In the genomic region with DNA sequence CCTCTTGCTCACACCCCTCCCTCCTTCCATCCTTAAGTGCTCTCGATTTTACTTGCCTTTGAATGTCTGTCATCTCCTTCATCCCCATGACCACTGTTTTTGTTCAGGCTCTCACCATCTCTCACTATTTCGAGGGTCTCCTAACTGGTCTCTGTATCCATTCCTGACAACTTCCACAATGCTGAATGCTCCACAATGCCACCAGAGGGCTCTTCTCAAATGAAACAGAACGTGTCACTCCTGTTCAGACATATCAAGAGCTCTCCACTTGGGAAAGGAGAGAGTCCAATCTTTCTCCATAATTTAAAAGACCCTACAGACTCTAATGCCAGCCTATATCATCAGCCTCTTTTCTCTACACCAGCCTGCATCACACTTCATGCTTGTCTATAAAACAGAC, we compare ENCODE assay signal across 10 cellular contexts. TPM values are rescaled to one million over a fixed set of nuclear protein-coding genes. Genes with fewer than 3 reads are reported as not detected.
DNase-seq lines count a peak whose midpoint lies in the region; ATAC-seq and TF ChIP-seq lines count a peak whose summit lies in the region.
"Had no signal": no experiment of that assay in that cellular context is flagged by ENCODE, and none has a peak within 500 bp of the region (broad histone marks: within the 10 kb centered on the region; RNA-seq: fewer than 3 reads in every experiment).

No MANE protein-coding gene starts in this region.

- no peak overlapping the region for H2AFZ ChIP-seq in OCI-LY1 (ENCODE audit: low read length)

- intact Hi-C loops in testis (cut with DNase I; ENCODE audit: low total_unique reads), result no loop called here

- H3F3A ChIP-seq in OCI-LY1 (ENCODE audit: insufficient read depth, low read length), result no peaks in the 10 kb centered on the region

- H3K27ac Mint-ChIP-seq in activated T-cell treated with anti-CD3 and anti-CD28 coated beads, Interleukin-2, amount 50 U/mL, for 72 hours, result no peak overlapping the region

- WGBS in testis, 2 donors, result 61 to 65% methylated on average over 3 of the region's 3 CpGs

- no peak overlapping the region for H3K9ac ChIP-seq in OCI-LY1 (ENCODE audit: low read length)

- no peaks in the 10 kb centered on the region for H3K36me3 Mint-ChIP-seq in activated T-cell treated with anti-CD3 and anti-CD28 coated beads, Interleukin-2, amount 50 U/mL, for 72 hours (ENCODE audit: insufficient read depth in 2 of 2)

- H3K9me2 ChIP-seq in OCI-LY1 (ENCODE audit: low read depth, low read length), result no peaks in the 10 kb centered on the region

- no peak for TF ChIP-seq POLR2A in testis (IDR thresholded peaks at IDR 0.05)

- DNase-seq in NCI-H748 (lab: John Stamatoyannopoulos, UW; ENCODE audit: unreplicated experiment), result peak; percentile 34
- DNase-seq in NCI-H748 treated with DMSO at 0.1 percent for 48 hours (lab: John Stamatoyannopoulos, UW), result no peak
- DNase-seq in fibroblast of pulmonary artery (ENCODE audit: low read depth), result peak; percentile 54
- peak; percentile 51 for DNase-seq in testis
- DNase-seq in activated T-cell treated with anti-CD3 and anti-CD28 coated beads, Interleukin-2, amount 50 U/mL, for 72 hours, result no peak
- DNase-seq in activated CD8-positive, alpha-beta memory T cell treated with anti-CD3 and anti-CD28 coated beads for 24 hours, result no peak
- DNase-seq: activated T-cell treated with anti-CD3 and anti-CD28 coated beads, Interleukin-2, amount 50 U/mL, for 1 hour had no signal

- H3K9me3 ChIP-seq in OCI-LY1 (ENCODE audit: low read length) (no peaks in the 10 kb centered on the region), testis (no peaks in the 10 kb centered on the region)

- no peak overlapping the region for H3K4me3 Mint-ChIP-seq in activated T-cell treated with anti-CD3 and anti-CD28 coated beads, Interleukin-2, amount 50 U/mL, for 72 hours

- TF ChIP-seq CTCF in OCI-LY1 (IDR thresholded peaks at IDR 0.05; ENCODE audit: low read length) (peak; percentile 50), fibroblast of pulmonary artery (IDR thresholded peaks at IDR 0.05; ENCODE audit: low read length, missing control alignments) (peak; percentile 71), testis (IDR thresholded peaks at IDR 0.05) (peak in 2 of 3 experiments; percentile 28 to 31)

- H3K4me1 Mint-ChIP-seq in activated T-cell treated with anti-CD3 and anti-CD28 coated beads, Interleukin-2, amount 50 U/mL, for 72 hours (ENCODE audit: low read depth), result no peaks in the 10 kb centered on the region

- no peak overlapping the region for H3K4me2 ChIP-seq in OCI-LY1 (ENCODE audit: low read length)

- H4K20me1 ChIP-seq in OCI-LY1 (ENCODE audit: insufficient read depth, low read length), result no peaks in the 10 kb centered on the region

- H3K36me3 ChIP-seq in OCI-LY1 (ENCODE audit: insufficient read depth, low read length), result no peaks in the 10 kb centered on the region
- H3K36me3 ChIP-seq in testis (ENCODE audit: low read depth, missing control alignments), result no peaks in the 10 kb centered on the region

- ATAC-seq in activated T-cell treated with anti-CD3 and anti-CD28 coated beads, Interleukin-2, amount 50 U/mL, for 72 hours (replicated peaks in 1 of 2), result no peak
- no peak for ATAC-seq in HG03520 (IDR thresholded peaks at IDR 0.05; ENCODE audit: unreplicated experiment)

- H3K27ac ChIP-seq in OCI-LY1 (ENCODE audit: low read depth, low read length, poor library complexity, severe bottlenecking), result no peak overlapping the region
- no peak overlapping the region for H3K27ac ChIP-seq in testis

- no peaks in the 10 kb centered on the region for H3K27me3 Mint-ChIP-seq in activated T-cell treated with anti-CD3 and anti-CD28 coated beads, Interleukin-2, amount 50 U/mL, for 72 hours (ENCODE audit: low read depth)

- H3K79me2 ChIP-seq in OCI-LY1 (ENCODE audit: insufficient read depth, low read length), result no peaks in the 10 kb centered on the region

- no peaks in the 10 kb centered on the region for H3K4me1 ChIP-seq in OCI-LY1 (ENCODE audit: insufficient read depth, low read length, severe bottlenecking)
- H3K4me1 ChIP-seq in testis, result peaks cover 6% of the 10 kb centered on the region

- H3K27me3 ChIP-seq in OCI-LY1 (ENCODE audit: insufficient read depth, low read length) (no peaks in the 10 kb centered on the region), testis (no peaks in the 10 kb centered on the region)

- peaks cover 0 to 4% of the 10 kb centered on the region in 2 donors for H3K9me3 Mint-ChIP-seq in activated T-cell treated with anti-CD3 and anti-CD28 coated beads, Interleukin-2, amount 50 U/mL, for 72 hours

- H3K4me3 ChIP-seq in OCI-LY1 (ENCODE audit: low read depth, low read length, poor library complexity, severe bottlenecking), result no peak overlapping the region
- H3K4me3 ChIP-seq in fibroblast of pulmonary artery (replicated peaks; ENCODE audit: low read depth, low read length), result no peak overlapping the region
- H3K4me3 ChIP-seq in testis, result no peak overlapping the region

RNA-seq across cellular contexts. Expression of gene SLC13A1, which starts 9.0 kb away (rescaled TPM):
- total RNA-seq in testis, result not detected
- polyA plus RNA-seq in testis (ENCODE audit: insufficient read depth, low read depth, low replicate concordance), result not detected
- total RNA-seq in activated T-cell treated with anti-CD3 and anti-CD28 coated beads, Interleukin-2, amount 50 U/mL, for 72 hours, result not detected
- total RNA-seq: dermis microvascular lymphatic vessel endothelial cell had no signal

Comparison
In these comparisons a context has a peak if more than half of its experiments do, and no peak if none do; other contexts are left out.
1. DNase-seq: peak in NCI-H748 (single experiment), fibroblast of pulmonary artery (single experiment) and testis (single experiment); none in NCI-H748 treated with DMSO at 0.1 percent for 48 hours (single experiment), activated T-cell treated with anti-CD3 and anti-CD28 coated beads, Interleukin-2, amount 50 U/mL, for 72 hours (0 of 2) and activated CD8-positive, alpha-beta memory T cell treated with anti-CD3 and anti-CD28 coated beads for 24 hours (single experiment).
2. Peak in every context shown above with its lines, with median percentiles within 50 percentile points of each other: CTCF ChIP-seq.